Comparison of ENCODE assay signal across 20 cellular contexts in genomic region chr20:32436968-32437367, GRCh38.
"Had no signal": no experiment of that assay in that cellular context is flagged by ENCODE, and none has a peak within 500 bp of the region (broad histone marks: within the 10 kb centered on the region; RNA-seq: fewer than 3 reads in every experiment).

No MANE protein-coding gene starts in this region.

- H3K4me1 Mint-ChIP-seq: brain; central memory CD8-positive, alpha-beta T cell had no signal

- ATAC-seq: activated naive CD8-positive, alpha-beta T cell treated with anti-CD3 and anti-CD28 coated beads, Interleukin-2, amount 50 U/mL, for 24 hours had no signal

- H3K27ac Mint-ChIP-seq: activated CD4-positive, alpha-beta memory T cell treated with anti-CD3 and anti-CD28 coated beads, Interleukin-2, amount 10 ng/mL, durations not matched to agents 7 days and 5 days; activated CD4-positive, alpha-beta T cell treated with anti-CD3 and anti-CD28 coated beads, Interleukin-2, amount 10 ng/mL, durations not matched to agents 7 days and 5 days; activated naive CD8-positive, alpha-beta T cell treated with anti-CD3 and anti-CD28 coated beads, Interleukin-2, amount 50 U/mL, for 24 hours; brain; T-helper 1 cell treated with Interleukin-12 subunit alpha and Interleukin-12 subunit beta and Interleukin-4 antibody, amounts not matched to agents 30 μg/mL and 1 μg/mL, for 36 hours had no signal

- H3K4me3 Mint-ChIP-seq: activated CD4-positive, alpha-beta memory T cell treated with anti-CD3 and anti-CD28 coated beads, Interleukin-2, amount 10 ng/mL, durations not matched to agents 7 days and 5 days; activated CD4-positive, alpha-beta T cell treated with anti-CD3 and anti-CD28 coated beads, Interleukin-2, amount 10 ng/mL, durations not matched to agents 7 days and 5 days; activated naive CD8-positive, alpha-beta T cell treated with anti-CD3 and anti-CD28 coated beads, Interleukin-2, amount 50 U/mL, for 24 hours; brain; central memory CD8-positive, alpha-beta T cell; T-helper 1 cell treated with Interleukin-12 subunit alpha and Interleukin-12 subunit beta and Interleukin-4 antibody, amounts not matched to agents 30 μg/mL and 1 μg/mL, for 36 hours had no signal

- DNase-seq: activated CD4-positive, alpha-beta memory T cell treated with anti-CD3 and anti-CD28 coated beads, Interleukin-2, amount 10 ng/mL, durations not matched to agents 7 days and 5 days; activated CD4-positive, alpha-beta T cell treated with anti-CD3 and anti-CD28 coated beads, Interleukin-2, amount 10 ng/mL, durations not matched to agents 7 days and 5 days; activated naive CD8-positive, alpha-beta T cell treated with anti-CD3 and anti-CD28 coated beads, Interleukin-2, amount 50 U/mL, for 24 hours; activated T-cell treated with anti-CD3 and anti-CD28 coated beads, Interleukin-2, amount 50 U/mL, for 1 hour; amniotic stem cell; Kasumi-1; NCI-H1105 treated with DMSO at 0.1 percent for 48 hours; NCI-H1436 treated with DMSO at 0.1 percent for 48 hours; NCI-H187; NCI-H2081; NCI-H446; NCI-H524; SHP77 had no signal

- H3K4me3 ChIP-seq: ascending aorta, Peyer's patch had no signal

- H3K9me3 Mint-ChIP-seq: activated CD4-positive, alpha-beta memory T cell treated with anti-CD3 and anti-CD28 coated beads, Interleukin-2, amount 10 ng/mL, durations not matched to agents 7 days and 5 days; activated CD4-positive, alpha-beta T cell treated with anti-CD3 and anti-CD28 coated beads, Interleukin-2, amount 10 ng/mL, durations not matched to agents 7 days and 5 days; activated naive CD4-positive, alpha-beta T cell treated with anti-CD3 and anti-CD28 coated beads, Interleukin-2, amount 50 U/mL, for 72 hours; activated naive CD8-positive, alpha-beta T cell treated with anti-CD3 and anti-CD28 coated beads, Interleukin-2, amount 50 U/mL, for 24 hours; brain; central memory CD8-positive, alpha-beta T cell; T-helper 1 cell treated with Interleukin-12 subunit alpha and Interleukin-12 subunit beta and Interleukin-4 antibody, amounts not matched to agents 30 μg/mL and 1 μg/mL, for 36 hours had no signal

- H3K27ac ChIP-seq: ascending aorta, Peyer's patch, RWPE1 had no signal

- H3K4me1 ChIP-seq: ascending aorta had no signal

- H3K27me3 ChIP-seq: ascending aorta, Peyer's patch had no signal

- H3K27me3 Mint-ChIP-seq: activated CD4-positive, alpha-beta memory T cell treated with anti-CD3 and anti-CD28 coated beads, Interleukin-2, amount 10 ng/mL, durations not matched to agents 7 days and 5 days; activated CD4-positive, alpha-beta T cell treated with anti-CD3 and anti-CD28 coated beads, Interleukin-2, amount 10 ng/mL, durations not matched to agents 7 days and 5 days; activated naive CD8-positive, alpha-beta T cell treated with anti-CD3 and anti-CD28 coated beads, Interleukin-2, amount 50 U/mL, for 24 hours; brain; central memory CD8-positive, alpha-beta T cell had no signal

- H3K9me3 ChIP-seq: ascending aorta, Peyer's patch had no signal
